Comparison of ENCODE assay signal across 8 cellular contexts in the genomic region with DNA sequence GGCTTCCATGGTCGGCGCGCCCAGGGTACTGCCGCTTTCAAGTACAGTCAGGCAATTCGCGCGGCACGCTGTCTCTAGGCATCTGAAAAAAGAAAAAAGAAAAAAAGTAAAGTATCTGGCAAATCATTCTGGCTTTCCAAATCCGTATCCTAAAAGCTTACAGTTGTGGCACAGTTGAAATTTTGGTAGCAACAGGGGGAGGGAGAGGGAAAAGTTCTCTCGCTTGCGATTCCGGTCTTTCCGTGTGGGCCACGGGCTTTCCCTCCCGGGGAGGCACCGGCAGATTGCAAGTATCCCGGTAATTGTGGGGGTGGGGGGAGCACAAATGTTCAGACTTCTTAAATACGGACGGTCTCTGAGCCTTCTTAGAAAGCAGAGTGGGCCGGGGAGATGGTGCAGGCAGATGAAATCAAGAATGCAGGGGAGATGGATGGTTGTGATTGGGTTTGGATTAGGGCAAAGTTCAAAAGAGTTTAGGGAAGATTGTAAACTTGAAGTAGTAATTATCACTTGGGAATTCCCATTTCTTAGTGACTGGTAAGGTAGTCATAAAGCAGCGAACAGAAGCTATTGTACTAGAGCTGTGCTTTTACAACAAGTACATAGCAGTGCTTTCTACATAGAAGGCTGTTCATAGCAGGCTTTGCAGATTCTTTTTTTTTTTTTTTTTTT. TPM values are rescaled to one million over a fixed set of nuclear protein-coding genes. Genes with fewer than 3 reads are reported as not detected.
DNase-seq lines count a peak whose midpoint lies in the region; ATAC-seq lines count a peak whose summit lies in the region.

No MANE protein-coding gene starts in this region.

- H3K36me3 Mint-ChIP-seq in activated T-helper 1 cell treated with anti-CD3 and anti-CD28 coated beads, Interleukin-12 subunit alpha, Interleukin-12 subunit beta, Interleukin-2, Interleukin-4 antibody, amounts not matched to agents 30 ng/mL and 10 ng/mL and 1 ng/mL, durations not matched to agents 14 hours and 24 hours and 36 hours (ENCODE audit: low read depth) = peaks cover 45% of the 10 kb centered on the region

- H3K27ac ChIP-seq in iPS DF 6.9 (ENCODE audit: low read length) = no peak overlapping the region

- H3K4me3 ChIP-seq in iPS DF 6.9 (ENCODE audit: low read length) = peak overlapping the region; percentile 62; the same call in 1 of the 2 replicates

- H3K9me3 Mint-ChIP-seq in activated T-helper 1 cell treated with anti-CD3 and anti-CD28 coated beads, Interleukin-12 subunit alpha, Interleukin-12 subunit beta, Interleukin-2, Interleukin-4 antibody, amounts not matched to agents 30 ng/mL and 10 ng/mL and 1 ng/mL, durations not matched to agents 14 hours and 24 hours and 36 hours = no peaks in the 10 kb centered on the region

- peaks cover 16% of the 10 kb centered on the region for H3K27me3 Mint-ChIP-seq in activated T-helper 1 cell treated with anti-CD3 and anti-CD28 coated beads, Interleukin-12 subunit alpha, Interleukin-12 subunit beta, Interleukin-2, Interleukin-4 antibody, amounts not matched to agents 30 ng/mL and 10 ng/mL and 1 ng/mL, durations not matched to agents 14 hours and 24 hours and 36 hours (ENCODE audit: insufficient read depth)

- peak overlapping the region; percentile 97 for H3K4me3 Mint-ChIP-seq in activated T-helper 1 cell treated with anti-CD3 and anti-CD28 coated beads, Interleukin-12 subunit alpha, Interleukin-12 subunit beta, Interleukin-2, Interleukin-4 antibody, amounts not matched to agents 30 ng/mL and 10 ng/mL and 1 ng/mL, durations not matched to agents 14 hours and 24 hours and 36 hours

- H3K4me1 ChIP-seq in iPS DF 6.9 (ENCODE audit: control insufficient read depth, insufficient read depth, low read length) = no peaks in the 10 kb centered on the region; the same call in 1 of the 2 replicates

- WGBS in iPS DF 6.9 (ENCODE audit: insufficient coverage, insufficient read length) = no CpG with 5 or more reads among the region's 21 CpGs

- H3K9me3 ChIP-seq in iPS DF 6.9 (ENCODE audit: control insufficient read depth, insufficient read depth, low read length) = no peaks in the 10 kb centered on the region

- ATAC-seq in HG03135 (IDR thresholded peaks at IDR 0.05; ENCODE audit: unreplicated experiment) (no peak), HG03095 (IDR thresholded peaks at IDR 0.05; ENCODE audit: unreplicated experiment) (no peak)

- H3K27ac Mint-ChIP-seq in activated T-helper 1 cell treated with anti-CD3 and anti-CD28 coated beads, Interleukin-12 subunit alpha, Interleukin-12 subunit beta, Interleukin-2, Interleukin-4 antibody, amounts not matched to agents 30 ng/mL and 10 ng/mL and 1 ng/mL, durations not matched to agents 14 hours and 24 hours and 36 hours = peak overlapping the region; percentile 49

- peaks cover 8% of the 10 kb centered on the region; the same call in 1 of the 2 replicates for H3K27me3 ChIP-seq in iPS DF 6.9 (ENCODE audit: control insufficient read depth, insufficient read depth, low read length)

- peaks cover 55% of the 10 kb centered on the region for H3K4me1 Mint-ChIP-seq in activated T-helper 1 cell treated with anti-CD3 and anti-CD28 coated beads, Interleukin-12 subunit alpha, Interleukin-12 subunit beta, Interleukin-2, Interleukin-4 antibody, amounts not matched to agents 30 ng/mL and 10 ng/mL and 1 ng/mL, durations not matched to agents 14 hours and 24 hours and 36 hours (ENCODE audit: low read depth)

- intact Hi-C loops in activated T-helper 1 cell treated with anti-CD3 and anti-CD28 coated beads, Interleukin-12 subunit alpha, Interleukin-12 subunit beta, Interleukin-2, Interleukin-4 antibody, amounts not matched to agents 30 ng/mL and 10 ng/mL and 1 ng/mL, durations not matched to agents 14 hours and 24 hours and 36 hours (cut with micrococcal nuclease) = loop anchor here (5.0 kb wide), 4 partner anchors 634 to 1429 kb away; a partner anchor contains a TSS

- DNase-seq in NCI-H82 (lab: John Stamatoyannopoulos, UW) = peak; percentile 13
- DNase-seq in NCI-H82 treated with DMSO at 0.1 percent for 48 hours (lab: John Stamatoyannopoulos, UW; ENCODE audit: unreplicated experiment) = no peak
- no peak for DNase-seq in activated T-helper 1 cell treated with anti-CD3 and anti-CD28 coated beads, Interleukin-12 subunit alpha, Interleukin-12 subunit beta, Interleukin-2, Interleukin-4 antibody, amounts not matched to agents 30 ng/mL and 10 ng/mL and 1 ng/mL, durations not matched to agents 14 hours and 24 hours and 36 hours (ENCODE audit: low spot score)
- no peak for DNase-seq in iPS DF 6.9 (ENCODE audit: low read depth, low spot score)
- DNase-seq in stimulated activated CD4-positive, alpha-beta T cell treated with anti-CD3 and anti-CD28 coated beads, Interleukin-2, amount 100 ng/mL, for 24 hours = peak; percentile 18 to 32
- no peak for DNase-seq in RPMI8226

- H3K36me3 ChIP-seq in iPS DF 6.9 (ENCODE audit: control insufficient read depth, insufficient read depth, low read length) = no peaks in the 10 kb centered on the region

RNA-seq across cellular contexts. Expression of a gene that starts 1.2 kb away (rescaled TPM):
- total RNA-seq in activated T-helper 1 cell treated with anti-CD3 and anti-CD28 coated beads, Interleukin-12 subunit alpha, Interleukin-12 subunit beta, Interleukin-2, Interleukin-4 antibody, amounts not matched to agents 30 ng/mL and 10 ng/mL and 1 ng/mL, durations not matched to agents 14 hours and 24 hours and 36 hours = 28.2 and 28.8 TPM in 2 replicates

Comparison
In these comparisons a context has a peak if more than half of its experiments do, and no peak if none do; other contexts are left out.
1. DNase-seq: peak in NCI-H82 (single experiment) and stimulated activated CD4-positive, alpha-beta T cell treated with anti-CD3 and anti-CD28 coated beads, Interleukin-2, amount 100 ng/mL, for 24 hours (2 of 2); none in NCI-H82 treated with DMSO at 0.1 percent for 48 hours (single experiment), activated T-helper 1 cell treated with anti-CD3 and anti-CD28 coated beads, Interleukin-12 subunit alpha, Interleukin-12 subunit beta, Interleukin-2, Interleukin-4 antibody, amounts not matched to agents 30 ng/mL and 10 ng/mL and 1 ng/mL, durations not matched to agents 14 hours and 24 hours and 36 hours (single experiment), iPS DF 6.9 (single experiment) and RPMI8226 (single experiment).